In the genomic region with DNA sequence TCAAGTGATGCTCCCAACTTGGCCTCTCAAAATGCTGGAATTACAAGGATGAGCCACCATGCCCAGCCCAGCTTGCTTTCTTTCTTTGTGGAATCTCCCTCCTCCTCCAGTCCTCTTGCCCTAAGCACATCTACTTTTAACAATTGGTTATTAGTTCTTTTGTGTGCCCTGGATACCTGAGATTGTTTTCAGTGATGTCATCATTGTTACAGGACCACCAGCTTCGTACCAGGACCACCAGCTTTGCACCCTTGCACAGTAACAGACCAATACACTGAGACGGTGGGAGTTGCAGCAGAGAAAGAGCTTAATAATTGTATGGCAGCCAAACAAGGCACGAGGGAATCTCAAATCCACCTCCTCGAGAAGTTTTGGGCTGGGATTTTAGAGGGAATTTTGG, we compare ENCODE assay signal across 3 cellular contexts.
TF ChIP-seq lines count a peak whose summit lies in the region.

No MANE protein-coding gene starts in this region.

TF ChIP-seq in HepG2, 621 proteins besides CTCF, POLR2A, EP300 and RAD21 (continued from another document):
- TF ChIP-seq, protein P1, sequence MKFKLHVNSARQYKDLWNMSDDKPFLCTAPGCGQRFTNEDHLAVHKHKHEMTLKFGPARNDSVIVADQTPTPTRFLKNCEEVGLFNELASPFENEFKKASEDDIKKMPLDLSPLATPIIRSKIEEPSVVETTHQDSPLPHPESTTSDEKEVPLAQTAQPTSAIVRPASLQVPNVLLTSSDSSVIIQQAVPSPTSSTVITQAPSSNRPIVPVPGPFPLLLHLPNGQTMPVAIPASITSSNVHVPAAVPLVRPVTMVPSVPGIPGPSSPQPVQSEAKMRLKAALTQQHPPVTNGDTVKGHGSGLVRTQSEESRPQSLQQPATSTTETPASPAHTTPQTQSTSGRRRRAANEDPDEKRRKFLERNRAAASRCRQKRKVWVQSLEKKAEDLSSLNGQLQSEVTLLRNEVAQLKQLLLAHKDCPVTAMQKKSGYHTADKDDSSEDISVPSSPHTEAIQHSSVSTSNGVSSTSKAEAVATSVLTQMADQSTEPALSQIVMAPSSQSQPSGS (CRISPR knock-in tag; IDR thresholded peaks at IDR 0.05): no peak
- TF ChIP-seq ZNF773 (CRISPR knock-in tag; IDR thresholded peaks at IDR 0.05; ENCODE audit: borderline replicate concordance): no peak
- TF ChIP-seq ATF7 (IDR thresholded peaks at IDR 0.05): peak; percentile 64
- no peak for TF ChIP-seq ATF7 (CRISPR knock-in tag; IDR thresholded peaks at IDR 0.05)
- no peak for TF ChIP-seq ZSCAN30 (CRISPR knock-in tag; IDR thresholded peaks at IDR 0.05)
- TF ChIP-seq, protein P2, sequence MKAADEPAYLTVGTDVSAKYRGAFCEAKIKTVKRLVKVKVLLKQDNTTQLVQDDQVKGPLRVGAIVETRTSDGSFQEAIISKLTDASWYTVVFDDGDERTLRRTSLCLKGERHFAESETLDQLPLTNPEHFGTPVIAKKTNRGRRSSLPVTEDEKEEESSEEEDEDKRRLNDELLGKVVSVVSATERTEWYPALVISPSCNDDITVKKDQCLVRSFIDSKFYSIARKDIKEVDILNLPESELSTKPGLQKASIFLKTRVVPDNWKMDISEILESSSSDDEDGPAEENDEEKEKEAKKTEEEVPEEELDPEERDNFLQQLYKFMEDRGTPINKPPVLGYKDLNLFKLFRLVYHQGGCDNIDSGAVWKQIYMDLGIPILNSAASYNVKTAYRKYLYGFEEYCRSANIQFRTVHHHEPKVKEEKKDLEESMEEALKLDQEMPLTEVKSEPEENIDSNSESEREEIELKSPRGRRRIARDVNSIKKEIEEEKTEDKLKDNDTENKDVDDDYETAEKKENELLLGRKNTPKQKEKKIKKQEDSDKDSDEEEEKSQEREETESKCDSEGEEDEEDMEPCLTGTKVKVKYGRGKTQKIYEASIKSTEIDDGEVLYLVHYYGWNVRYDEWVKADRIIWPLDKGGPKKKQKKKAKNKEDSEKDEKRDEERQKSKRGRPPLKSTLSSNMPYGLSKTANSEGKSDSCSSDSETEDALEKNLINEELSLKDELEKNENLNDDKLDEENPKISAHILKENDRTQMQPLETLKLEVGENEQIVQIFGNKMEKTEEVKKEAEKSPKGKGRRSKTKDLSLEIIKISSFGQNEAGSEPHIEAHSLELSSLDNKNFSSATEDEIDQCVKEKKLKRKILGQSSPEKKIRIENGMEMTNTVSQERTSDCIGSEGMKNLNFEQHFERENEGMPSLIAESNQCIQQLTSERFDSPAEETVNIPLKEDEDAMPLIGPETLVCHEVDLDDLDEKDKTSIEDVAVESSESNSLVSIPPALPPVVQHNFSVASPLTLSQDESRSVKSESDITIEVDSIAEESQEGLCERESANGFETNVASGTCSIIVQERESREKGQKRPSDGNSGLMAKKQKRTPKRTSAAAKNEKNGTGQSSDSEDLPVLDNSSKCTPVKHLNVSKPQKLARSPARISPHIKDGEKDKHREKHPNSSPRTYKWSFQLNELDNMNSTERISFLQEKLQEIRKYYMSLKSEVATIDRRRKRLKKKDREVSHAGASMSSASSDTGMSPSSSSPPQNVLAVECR (CRISPR knock-in tag; IDR thresholded peaks at IDR 0.05; ENCODE audit: borderline replicate concordance): no peak
- no peak for TF ChIP-seq MED8 (CRISPR knock-in tag; IDR thresholded peaks at IDR 0.05; ENCODE audit: insufficient replicate concordance)
- no peak for TF ChIP-seq ZZZ3 (CRISPR knock-in tag; IDR thresholded peaks at IDR 0.05; ENCODE audit: borderline replicate concordance)
- TF ChIP-seq CAMTA2 (CRISPR knock-in tag; IDR thresholded peaks at IDR 0.05; ENCODE audit: borderline replicate concordance): no peak

TF ChIP-seq in HEK293, 187 proteins besides CTCF, POLR2A, EP300 and RAD21:
- TF ChIP-seq, protein P1 (tag by site-specific recombination; IDR thresholded peaks at IDR 0.05; ENCODE audit: low read depth): peak; percentile 73; the same call in 1 of the 2 replicates
- no peak for TF ChIP-seq KLF17 (tag by site-specific recombination; IDR thresholded peaks at IDR 0.05)

TF ChIP-seq in K562, 482 proteins besides CTCF, POLR2A, EP300 and RAD21 (continued from another document):
- TF ChIP-seq ATF3 (IDR thresholded peaks at IDR 0.05) (peak; percentile 22; the same call in 1 of the 2 replicates), ATF3 (CRISPR knock-in tag; conservative IDR thresholded peaks at IDR 0.05) (no peak), NKRF (IDR thresholded peaks at IDR 0.05; ENCODE audit: borderline replicate concordance) (no peak), GATAD2B (IDR thresholded peaks at IDR 0.05; ENCODE audit: borderline replicate concordance) (no peak)
- TF ChIP-seq, protein P3, sequence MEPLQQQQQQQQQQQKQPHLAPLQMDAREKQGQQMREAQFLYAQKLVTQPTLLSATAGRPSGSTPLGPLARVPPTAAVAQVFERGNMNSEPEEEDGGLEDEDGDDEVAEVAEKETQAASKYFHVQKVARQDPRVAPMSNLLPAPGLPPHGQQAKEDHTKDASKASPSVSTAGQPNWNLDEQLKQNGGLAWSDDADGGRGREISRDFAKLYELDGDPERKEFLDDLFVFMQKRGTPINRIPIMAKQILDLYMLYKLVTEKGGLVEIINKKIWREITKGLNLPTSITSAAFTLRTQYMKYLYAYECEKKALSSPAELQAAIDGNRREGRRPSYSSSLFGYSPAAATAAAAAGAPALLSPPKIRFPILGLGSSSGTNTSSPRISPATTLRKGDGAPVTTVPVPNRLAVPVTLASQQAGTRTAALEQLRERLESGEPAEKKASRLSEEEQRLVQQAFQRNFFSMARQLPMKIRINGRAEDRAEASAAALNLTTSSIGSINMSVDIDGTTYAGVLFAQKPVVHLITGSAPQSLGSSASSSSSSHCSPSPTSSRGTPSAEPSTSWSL (CRISPR knock-in tag; IDR thresholded peaks at IDR 0.05; ENCODE audit: borderline replicate concordance): no peak
